Comparison of ENCODE assay signal across 8 cellular contexts in genomic region chr20:41618807-41619294, GRCh38. TPM values are rescaled to one million over a fixed set of nuclear protein-coding genes. Genes with fewer than 3 reads are reported as not detected.
DNase-seq lines count a peak whose midpoint lies in the region; ATAC-seq, FAIRE-seq and TF ChIP-seq lines count a peak whose summit lies in the region.

No MANE protein-coding gene starts in this region.

- H3K9ac ChIP-seq in adipocyte (ENCODE audit: low read length) (peak overlapping the region; percentile 70), kidney (ENCODE audit: low read length in 2 of 2) (no peak overlapping the region)

- H3K27ac Mint-ChIP-seq in stimulated activated memory B cell treated with anti-CD40 and anti-IgM and Interleukin-4, amounts not matched to agents 10 μg/mL and 1 μg/mL and 100 μg/mL, for 72 hours: peak overlapping the region; percentile 89

- H3K4me3 ChIP-seq in Jurkat, Clone E6-1 (ENCODE audit: low read length): peak overlapping the region; percentile 56
- H3K4me3 ChIP-seq in adipocyte (ENCODE audit: low read length): peak overlapping the region; percentile 77
- H3K4me3 ChIP-seq in kidney (ENCODE audit: low read length in 2 of 2): peak overlapping the region; percentile 59

- H3K4me1 ChIP-seq in adipocyte (ENCODE audit: control insufficient read depth, insufficient read depth, low read length) (peaks cover 44% of the 10 kb centered on the region), kidney (ENCODE audit: control insufficient read depth in 1 of 2, insufficient read depth in 1 of 2, low read depth in 1 of 2, low read length in 2 of 2) (peaks cover 3 to 10% of the 10 kb centered on the region in 2 donors)

- TF ChIP-seq CTCF in kidney (IDR thresholded peaks at IDR 0.05; ENCODE audit: borderline replicate concordance, extremely low read depth, insufficient read depth): no peak

- peaks cover 66% of the 10 kb centered on the region for H3K4me1 Mint-ChIP-seq in stimulated activated memory B cell treated with anti-CD40 and anti-IgM and Interleukin-4, amounts not matched to agents 10 μg/mL and 1 μg/mL and 100 μg/mL, for 72 hours

- no peak for ATAC-seq in stimulated activated memory B cell treated with anti-CD40 and anti-IgM and Interleukin-4, amounts not matched to agents 10 μg/mL and 1 μg/mL and 100 μg/mL, for 72 hours

- DNase-seq in DMS53 treated with DMSO at 0.1 percent for 48 hours (lab: John Stamatoyannopoulos, UW; ENCODE audit: unreplicated experiment) (peak; percentile 36), adipocyte (ENCODE audit: low read depth) (peak; percentile 42), kidney (no peak), NCI-H146 treated with DMSO at 0.1 percent for 48 hours (lab: John Stamatoyannopoulos, UW; ENCODE audit: unreplicated experiment) (no peak), NAMALWA (ENCODE audit: low spot score) (no peak)
- no peak for DNase-seq in Jurkat, Clone E6-1 (ENCODE audit: low read depth, low spot score)
- DNase-seq in stimulated activated CD4-positive, alpha-beta T cell treated with anti-CD3 and anti-CD28 coated beads, Interleukin-2, amount 100 ng/mL, for 48 hours: no peak

- H3K36me3 ChIP-seq in adipocyte (ENCODE audit: control insufficient read depth, insufficient read depth, low read length, severe bottlenecking) (no peaks in the 10 kb centered on the region), kidney (ENCODE audit: control insufficient read depth in 1 of 2, insufficient read depth in 2 of 2, low read length in 2 of 2) (no peaks in the 10 kb centered on the region)

- no peaks in the 10 kb centered on the region for H3K36me3 Mint-ChIP-seq in stimulated activated memory B cell treated with anti-CD40 and anti-IgM and Interleukin-4, amounts not matched to agents 10 μg/mL and 1 μg/mL and 100 μg/mL, for 72 hours

- FAIRE-seq in kidney (lab: Jason Lieb, UNC): no peak

- H3K9me3 ChIP-seq in adipocyte (ENCODE audit: control insufficient read depth, low read length) (no peaks in the 10 kb centered on the region), kidney (ENCODE audit: control insufficient read depth in 1 of 2, low read length in 2 of 2) (no peaks in the 10 kb centered on the region)

- no peak overlapping the region for H3K27ac ChIP-seq in kidney (ENCODE audit: low read depth in 2 of 2, low read length in 2 of 2)

- H3K27me3 ChIP-seq in adipocyte (replicated peaks; ENCODE audit: control insufficient read depth, insufficient read depth, low read length): no peaks in the 10 kb centered on the region

- peak overlapping the region; percentile 96 for H3K4me3 Mint-ChIP-seq in stimulated activated memory B cell treated with anti-CD40 and anti-IgM and Interleukin-4, amounts not matched to agents 10 μg/mL and 1 μg/mL and 100 μg/mL, for 72 hours

- no peaks in the 10 kb centered on the region for H3K27me3 Mint-ChIP-seq in stimulated activated memory B cell treated with anti-CD40 and anti-IgM and Interleukin-4, amounts not matched to agents 10 μg/mL and 1 μg/mL and 100 μg/mL, for 72 hours

- H3K9me3 Mint-ChIP-seq in stimulated activated memory B cell treated with anti-CD40 and anti-IgM and Interleukin-4, amounts not matched to agents 10 μg/mL and 1 μg/mL and 100 μg/mL, for 72 hours: no peaks in the 10 kb centered on the region

- intact Hi-C loops in kidney (cut with DNase I): no loop called here

RNA-seq across cellular contexts. Expression of gene CHD6, which starts 0.7 kb away (rescaled TPM):
- 16.0 TPM for polyA plus RNA-seq in Jurkat, Clone E6-1 (2012; ENCODE audit: insufficient read depth, insufficient read length)
- 53.5 TPM for total RNA-seq in kidney
- polyA plus RNA-seq in kidney (ENCODE audit: insufficient read depth, low read depth, low replicate concordance): 4.5 TPM

Comparison
In these comparisons a context has a peak if more than half of its experiments do, and no peak if none do; other contexts are left out.
1. DNase-seq: peak in DMS53 treated with DMSO at 0.1 percent for 48 hours (single experiment) and adipocyte (single experiment); none in Jurkat, Clone E6-1 (single experiment), kidney (single experiment), NCI-H146 treated with DMSO at 0.1 percent for 48 hours (single experiment), stimulated activated CD4-positive, alpha-beta T cell treated with anti-CD3 and anti-CD28 coated beads, Interleukin-2, amount 100 ng/mL, for 48 hours (0 of 2) and NAMALWA (single experiment).
2. Peak in every context shown above with its lines, with median percentiles within 50 percentile points of each other: H3K4me3 ChIP-seq.